ENCODE assay signal across 1 cellular context in the genomic region with DNA sequence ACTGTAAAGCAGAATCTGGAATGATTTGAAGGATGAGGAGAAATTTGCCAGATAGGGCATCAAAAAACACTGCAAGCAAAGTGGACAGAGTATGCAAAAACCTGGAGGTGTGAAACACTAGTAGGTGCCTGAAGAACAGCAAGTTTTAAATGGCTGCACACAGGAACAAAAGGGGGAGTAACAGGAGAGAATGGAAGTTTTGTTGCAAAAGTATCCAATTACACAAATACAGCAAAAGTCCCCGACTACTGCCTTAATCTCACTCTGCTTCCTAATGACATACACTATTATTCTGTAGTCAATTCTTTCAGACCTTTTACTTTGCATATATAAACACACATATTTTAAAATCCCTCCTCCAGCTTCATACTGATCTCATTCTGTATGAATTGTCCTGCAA.
TF ChIP-seq lines count a peak whose summit lies in the region.

No MANE protein-coding gene starts in this region.

TF ChIP-seq in GM12878, 131 proteins besides CTCF, POLR2A, EP300 and RAD21:
- TF ChIP-seq TARDBP (IDR thresholded peaks at IDR 0.05; ENCODE audit: borderline replicate concordance) (no peak), FOS (IDR thresholded peaks at IDR 0.05; ENCODE audit: borderline replicate concordance, extremely low read depth, insufficient read length) (no peak), RBBP5 (conservative IDR thresholded peaks at IDR 0.05) (no peak), MTA3 (IDR thresholded peaks at IDR 0.05; ENCODE audit: borderline replicate concordance, low read length) (no peak), WRNIP1 (IDR thresholded peaks at IDR 0.05; ENCODE audit: borderline replicate concordance, low read depth, low read length) (no peak), TCF12 (IDR thresholded peaks at IDR 0.05; ENCODE audit: low read depth, low read length) (no peak), FOXM1 (IDR thresholded peaks at IDR 0.05; ENCODE audit: low read depth, low read length) (no peak), CHD4 (IDR thresholded peaks at IDR 0.05) (no peak), SMAD1 (IDR thresholded peaks at IDR 0.05; ENCODE audit: low read depth, partially characterized antibody) (no peak), SREBF1 (IDR thresholded peaks at IDR 0.05; ENCODE audit: low read length) (no peak)
- TF ChIP-seq, protein P1, sequence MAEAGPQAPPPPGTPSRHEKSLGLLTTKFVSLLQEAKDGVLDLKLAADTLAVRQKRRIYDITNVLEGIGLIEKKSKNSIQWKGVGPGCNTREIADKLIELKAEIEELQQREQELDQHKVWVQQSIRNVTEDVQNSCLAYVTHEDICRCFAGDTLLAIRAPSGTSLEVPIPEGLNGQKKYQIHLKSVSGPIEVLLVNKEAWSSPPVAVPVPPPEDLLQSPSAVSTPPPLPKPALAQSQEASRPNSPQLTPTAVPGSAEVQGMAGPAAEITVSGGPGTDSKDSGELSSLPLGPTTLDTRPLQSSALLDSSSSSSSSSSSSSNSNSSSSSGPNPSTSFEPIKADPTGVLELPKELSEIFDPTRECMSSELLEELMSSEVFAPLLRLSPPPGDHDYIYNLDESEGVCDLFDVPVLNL (IDR thresholded peaks at IDR 0.05; ENCODE audit: low read depth, low read length): no peak
- TF ChIP-seq, protein P2, sequence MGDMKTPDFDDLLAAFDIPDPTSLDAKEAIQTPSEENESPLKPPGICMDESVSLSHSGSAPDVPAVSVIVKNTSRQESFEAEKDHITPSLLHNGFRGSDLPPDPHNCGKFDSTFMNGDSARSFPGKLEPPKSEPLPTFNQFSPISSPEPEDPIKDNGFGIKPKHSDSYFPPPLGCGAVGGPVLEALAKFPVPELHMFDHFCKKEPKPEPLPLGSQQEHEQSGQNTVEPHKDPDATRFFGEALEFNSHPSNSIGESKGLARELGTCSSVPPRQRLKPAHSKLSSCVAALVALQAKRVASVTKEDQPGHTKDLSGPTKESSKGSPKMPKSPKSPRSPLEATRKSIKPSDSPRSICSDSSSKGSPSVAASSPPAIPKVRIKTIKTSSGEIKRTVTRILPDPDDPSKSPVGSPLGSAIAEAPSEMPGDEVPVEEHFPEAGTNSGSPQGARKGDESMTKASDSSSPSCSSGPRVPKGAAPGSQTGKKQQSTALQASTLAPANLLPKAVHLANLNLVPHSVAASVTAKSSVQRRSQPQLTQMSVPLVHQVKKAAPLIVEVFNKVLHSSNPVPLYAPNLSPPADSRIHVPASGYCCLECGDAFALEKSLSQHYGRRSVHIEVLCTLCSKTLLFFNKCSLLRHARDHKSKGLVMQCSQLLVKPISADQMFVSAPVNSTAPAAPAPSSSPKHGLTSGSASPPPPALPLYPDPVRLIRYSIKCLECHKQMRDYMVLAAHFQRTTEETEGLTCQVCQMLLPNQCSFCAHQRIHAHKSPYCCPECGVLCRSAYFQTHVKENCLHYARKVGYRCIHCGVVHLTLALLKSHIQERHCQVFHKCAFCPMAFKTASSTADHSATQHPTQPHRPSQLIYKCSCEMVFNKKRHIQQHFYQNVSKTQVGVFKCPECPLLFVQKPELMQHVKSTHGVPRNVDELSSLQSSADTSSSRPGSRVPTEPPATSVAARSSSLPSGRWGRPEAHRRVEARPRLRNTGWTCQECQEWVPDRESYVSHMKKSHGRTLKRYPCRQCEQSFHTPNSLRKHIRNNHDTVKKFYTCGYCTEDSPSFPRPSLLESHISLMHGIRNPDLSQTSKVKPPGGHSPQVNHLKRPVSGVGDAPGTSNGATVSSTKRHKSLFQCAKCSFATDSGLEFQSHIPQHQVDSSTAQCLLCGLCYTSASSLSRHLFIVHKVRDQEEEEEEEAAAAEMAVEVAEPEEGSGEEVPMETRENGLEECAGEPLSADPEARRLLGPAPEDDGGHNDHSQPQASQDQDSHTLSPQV (IDR thresholded peaks at IDR 0.05): no peak
TF ChIP-seq in GM12878: peak in this region for 0.
